In the genomic region with DNA sequence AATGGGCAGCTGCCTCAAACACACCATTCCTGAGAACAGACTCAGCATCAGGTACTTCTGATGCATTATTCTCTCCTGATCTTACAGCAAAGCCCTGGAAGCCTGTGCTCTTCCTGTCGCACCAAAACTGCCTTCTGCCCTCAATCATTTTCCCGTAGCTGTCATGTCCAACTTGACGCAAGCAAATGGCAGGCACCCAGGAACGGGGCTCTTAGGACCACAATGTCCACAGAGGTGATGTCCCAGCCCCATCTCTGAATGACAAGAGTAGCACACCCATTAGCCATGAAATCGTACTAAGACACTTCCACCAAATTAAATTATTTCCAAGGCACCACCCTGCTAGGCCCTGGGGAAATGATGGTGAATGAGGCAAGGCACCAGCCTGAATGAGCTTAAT, we compare ENCODE assay signal across 15 cellular contexts. TPM values are rescaled to one million over a fixed set of nuclear protein-coding genes. Genes with fewer than 3 reads are reported as not detected.
DNase-seq lines count a peak whose midpoint lies in the region; ATAC-seq and TF ChIP-seq lines count a peak whose summit lies in the region.
"Had no signal": no experiment of that assay in that cellular context is flagged by ENCODE, and none has a peak within 500 bp of the region (broad histone marks: within the 10 kb centered on the region; RNA-seq: fewer than 3 reads in every experiment).

No MANE protein-coding gene starts in this region.

- H2AK5ac ChIP-seq in trophoblast cell (ENCODE audit: low read length): no peak overlapping the region

- ATAC-seq in WTC11 (no peak), GM18519 (IDR thresholded peaks at IDR 0.05; ENCODE audit: low FRiP score, unreplicated experiment) (no peak)
- ATAC-seq: CD8-positive, alpha-beta T cell; GM12878 had no signal

- H3K79me2 ChIP-seq in trophoblast cell (ENCODE audit: control insufficient read depth, insufficient read depth, low read length, poor library complexity): peaks cover 4% of the 10 kb centered on the region

- H4K12ac ChIP-seq in trophoblast cell (ENCODE audit: low read depth, low read length): no peak overlapping the region

- no peak overlapping the region for H4K8ac ChIP-seq in trophoblast cell (ENCODE audit: low read depth, low read length)

- no peak overlapping the region for H3K4me3 ChIP-seq in trophoblast cell (ENCODE audit: low read depth, low read length)
- H3K4me3 ChIP-seq: BLaER1 treated with 17β-estradiol and CSF1 and Interleukin-3, amounts not matched to agents 10 nM and 100 nM; GM12878 had no signal

- no peaks in the 10 kb centered on the region for H3K27me3 ChIP-seq in trophoblast cell (ENCODE audit: insufficient read depth, low read length)
- H3K27me3 ChIP-seq: BLaER1 treated with 17β-estradiol and CSF1 and Interleukin-3, amounts not matched to agents 10 nM and 100 nM had no signal

- no peaks in the 10 kb centered on the region for H3K36me3 ChIP-seq in trophoblast cell (ENCODE audit: control insufficient read depth in 1 of 2, insufficient read depth in 2 of 2, low read length in 2 of 2)
- H3K36me3 ChIP-seq: BLaER1 treated with 17β-estradiol and CSF1 and Interleukin-3, amounts not matched to agents 10 nM and 100 nM had no signal

- peak overlapping the region; percentile 28; the same call in 1 of the 2 replicates for H3K27ac Mint-ChIP-seq in WTC11
- H3K27ac Mint-ChIP-seq: B cell; CD8-positive, alpha-beta T cell had no signal

- TF ChIP-seq CTCF in WTC11 (IDR thresholded peaks at IDR 0.05): no peak

- H3K14ac ChIP-seq in trophoblast cell (ENCODE audit: low read length): no peak overlapping the region

- no peak overlapping the region for H2BK5ac ChIP-seq in trophoblast cell (ENCODE audit: low read depth, low read length, poor library complexity)

- peaks cover 7% of the 10 kb centered on the region for H3K9me3 Mint-ChIP-seq in WTC11
- H3K9me3 Mint-ChIP-seq: CD8-positive, alpha-beta T cell had no signal

- peak overlapping the region; percentile 61 for H3K23ac ChIP-seq in trophoblast cell (ENCODE audit: low read length)

- no peak overlapping the region for H3K4me2 ChIP-seq in trophoblast cell (ENCODE audit: low read length)
- H3K4me2 ChIP-seq: BLaER1 treated with 17β-estradiol and CSF1 and Interleukin-3, amounts not matched to agents 10 nM and 100 nM had no signal

- H3K9me3 ChIP-seq in trophoblast cell (ENCODE audit: insufficient read depth, low read depth, low read length): no peaks in the 10 kb centered on the region

- H3K27me3 Mint-ChIP-seq in WTC11 (ENCODE audit: low read depth): no peaks in the 10 kb centered on the region; the same call in 1 of the 2 replicates
- H3K27me3 Mint-ChIP-seq: B cell had no signal

- no peak overlapping the region for H2BK12ac ChIP-seq in trophoblast cell (ENCODE audit: low read length)

- peaks cover 13% of the 10 kb centered on the region for H3K36me3 Mint-ChIP-seq in WTC11
- H3K36me3 Mint-ChIP-seq: CD8-positive, alpha-beta T cell had no signal

- CTCF ChIA-PET in WTC11 (lab: Charles Lee): interaction anchor here (0.9 to 2.4 kb wide), 3 partner anchors 21 to 82 kb away, joined by 3 to 7 read pairs (median 4); a partner anchor contains a TSS

- WGBS in trophoblast cell (ENCODE audit: extremely low coverage, insufficient coverage, insufficient read length): no CpG with 5 or more reads among the region's 5 CpGs

- peak overlapping the region; percentile 56 for H3K4ac ChIP-seq in trophoblast cell (ENCODE audit: low read depth, low read length)

- POLR2A ChIA-PET in WTC11 (lab: Charles Lee): interaction anchor here (1.3 kb wide), 1 partner anchor 47 kb away, joined by 4 read pairs; a partner anchor contains a TSS

- H2AFZ ChIP-seq in trophoblast cell (ENCODE audit: insufficient read depth, low read length, poor library complexity): no peak overlapping the region

- H4K91ac ChIP-seq in trophoblast cell (ENCODE audit: low read depth, low read length): no peak overlapping the region

- H3K4me1 ChIP-seq in trophoblast cell (ENCODE audit: control insufficient read depth in 1 of 2, insufficient read depth in 2 of 2, low read length in 2 of 2): peaks cover 0 to 8% of the 10 kb centered on the region in 2 experiments
- H3K4me1 ChIP-seq: BLaER1 treated with 17β-estradiol and CSF1 and Interleukin-3, amounts not matched to agents 10 nM and 100 nM had no signal

- peak; percentile 7 for DNase-seq in NCI-H2029 (lab: John Stamatoyannopoulos, UW)
- no peak for DNase-seq in NCI-H2029 treated with DMSO at 0.1 percent for 48 hours (lab: John Stamatoyannopoulos, UW)
- no peak for DNase-seq in WTC11 (ENCODE audit: low spot score)
- DNase-seq in trophoblast cell: no peak
- DNase-seq in stimulated activated CD8-positive, alpha-beta memory T cell treated with anti-CD3 and anti-CD28 coated beads, Interleukin-4, amount 100 ng/mL, for 48 hours: no peak
- no peak for DNase-seq in HUDEP-2 (lab: John Stamatoyannopoulos, UW; ENCODE audit: unreplicated experiment in 76 of 76)
- DNase-seq: 8988T; CD8-positive, alpha-beta T cell; DND-41; EL had no signal

- H3K4me1 Mint-ChIP-seq in WTC11: peaks cover 56% of the 10 kb centered on the region
- H3K4me1 Mint-ChIP-seq: B cell had no signal

- peaks cover 2% of the 10 kb centered on the region for H3K79me1 ChIP-seq in trophoblast cell (ENCODE audit: low read length)

- no peak overlapping the region for H2BK120ac ChIP-seq in trophoblast cell (ENCODE audit: insufficient read depth, low read length, poor library complexity)

- H3K9ac ChIP-seq in trophoblast cell (ENCODE audit: low read length): peak overlapping the region; percentile 4
- H3K9ac ChIP-seq: BLaER1 treated with 17β-estradiol and CSF1 and Interleukin-3, amounts not matched to agents 10 nM and 100 nM had no signal

- H3K18ac ChIP-seq in trophoblast cell (ENCODE audit: low read length): no peak overlapping the region

- H3K27ac ChIP-seq in trophoblast cell (ENCODE audit: low read depth, low read length): no peak overlapping the region
- H3K27ac ChIP-seq: BLaER1 treated with 17β-estradiol and CSF1 and Interleukin-3, amounts not matched to agents 10 nM and 100 nM had no signal

- H3K4me3 Mint-ChIP-seq in WTC11: no peak overlapping the region
- H3K4me3 Mint-ChIP-seq: B cell; CD8-positive, alpha-beta T cell; H9 had no signal

TF ChIP-seq in WTC11, 78 proteins besides CTCF, POLR2A, EP300 and RAD21 (continues in another document):
- no peak for TF ChIP-seq NR1H2 (CRISPR knock-in tag; IDR thresholded peaks at IDR 0.05)
- no peak for TF ChIP-seq TP53 (CRISPR knock-in tag; IDR thresholded peaks at IDR 0.05)
- TF ChIP-seq, protein P1, sequence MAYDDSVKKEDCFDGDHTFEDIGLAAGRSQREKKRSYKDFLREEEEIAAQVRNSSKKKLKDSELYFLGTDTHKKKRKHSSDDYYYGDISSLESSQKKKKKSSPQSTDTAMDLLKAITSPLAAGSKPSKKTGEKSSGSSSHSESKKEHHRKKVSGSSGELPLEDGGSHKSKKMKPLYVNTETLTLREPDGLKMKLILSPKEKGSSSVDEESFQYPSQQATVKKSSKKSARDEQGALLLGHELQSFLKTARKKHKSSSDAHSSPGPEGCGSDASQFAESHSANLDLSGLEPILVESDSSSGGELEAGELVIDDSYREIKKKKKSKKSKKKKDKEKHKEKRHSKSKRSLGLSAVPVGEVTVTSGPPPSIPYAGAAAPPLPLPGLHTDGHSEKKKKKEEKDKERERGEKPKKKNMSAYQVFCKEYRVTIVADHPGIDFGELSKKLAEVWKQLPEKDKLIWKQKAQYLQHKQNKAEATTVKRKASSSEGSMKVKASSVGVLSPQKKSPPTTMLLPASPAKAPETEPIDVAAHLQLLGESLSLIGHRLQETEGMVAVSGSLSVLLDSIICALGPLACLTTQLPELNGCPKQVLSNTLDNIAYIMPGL (CRISPR knock-in tag; IDR thresholded peaks at IDR 0.05): no peak
- TF ChIP-seq, protein P2, sequence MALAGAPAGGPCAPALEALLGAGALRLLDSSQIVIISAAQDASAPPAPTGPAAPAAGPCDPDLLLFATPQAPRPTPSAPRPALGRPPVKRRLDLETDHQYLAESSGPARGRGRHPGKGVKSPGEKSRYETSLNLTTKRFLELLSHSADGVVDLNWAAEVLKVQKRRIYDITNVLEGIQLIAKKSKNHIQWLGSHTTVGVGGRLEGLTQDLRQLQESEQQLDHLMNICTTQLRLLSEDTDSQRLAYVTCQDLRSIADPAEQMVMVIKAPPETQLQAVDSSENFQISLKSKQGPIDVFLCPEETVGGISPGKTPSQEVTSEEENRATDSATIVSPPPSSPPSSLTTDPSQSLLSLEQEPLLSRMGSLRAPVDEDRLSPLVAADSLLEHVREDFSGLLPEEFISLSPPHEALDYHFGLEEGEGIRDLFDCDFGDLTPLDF (CRISPR knock-in tag; IDR thresholded peaks at IDR 0.05): no peak
- TF ChIP-seq, protein P3, sequence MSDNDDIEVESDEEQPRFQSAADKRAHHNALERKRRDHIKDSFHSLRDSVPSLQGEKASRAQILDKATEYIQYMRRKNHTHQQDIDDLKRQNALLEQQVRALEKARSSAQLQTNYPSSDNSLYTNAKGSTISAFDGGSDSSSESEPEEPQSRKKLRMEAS (CRISPR knock-in tag; IDR thresholded peaks at IDR 0.05): no peak
- no peak for TF ChIP-seq NFE2L1 (CRISPR knock-in tag; IDR thresholded peaks at IDR 0.05)
- TF ChIP-seq EMX1 (CRISPR knock-in tag; IDR thresholded peaks at IDR 0.05): no peak
- TF ChIP-seq, protein P4, sequence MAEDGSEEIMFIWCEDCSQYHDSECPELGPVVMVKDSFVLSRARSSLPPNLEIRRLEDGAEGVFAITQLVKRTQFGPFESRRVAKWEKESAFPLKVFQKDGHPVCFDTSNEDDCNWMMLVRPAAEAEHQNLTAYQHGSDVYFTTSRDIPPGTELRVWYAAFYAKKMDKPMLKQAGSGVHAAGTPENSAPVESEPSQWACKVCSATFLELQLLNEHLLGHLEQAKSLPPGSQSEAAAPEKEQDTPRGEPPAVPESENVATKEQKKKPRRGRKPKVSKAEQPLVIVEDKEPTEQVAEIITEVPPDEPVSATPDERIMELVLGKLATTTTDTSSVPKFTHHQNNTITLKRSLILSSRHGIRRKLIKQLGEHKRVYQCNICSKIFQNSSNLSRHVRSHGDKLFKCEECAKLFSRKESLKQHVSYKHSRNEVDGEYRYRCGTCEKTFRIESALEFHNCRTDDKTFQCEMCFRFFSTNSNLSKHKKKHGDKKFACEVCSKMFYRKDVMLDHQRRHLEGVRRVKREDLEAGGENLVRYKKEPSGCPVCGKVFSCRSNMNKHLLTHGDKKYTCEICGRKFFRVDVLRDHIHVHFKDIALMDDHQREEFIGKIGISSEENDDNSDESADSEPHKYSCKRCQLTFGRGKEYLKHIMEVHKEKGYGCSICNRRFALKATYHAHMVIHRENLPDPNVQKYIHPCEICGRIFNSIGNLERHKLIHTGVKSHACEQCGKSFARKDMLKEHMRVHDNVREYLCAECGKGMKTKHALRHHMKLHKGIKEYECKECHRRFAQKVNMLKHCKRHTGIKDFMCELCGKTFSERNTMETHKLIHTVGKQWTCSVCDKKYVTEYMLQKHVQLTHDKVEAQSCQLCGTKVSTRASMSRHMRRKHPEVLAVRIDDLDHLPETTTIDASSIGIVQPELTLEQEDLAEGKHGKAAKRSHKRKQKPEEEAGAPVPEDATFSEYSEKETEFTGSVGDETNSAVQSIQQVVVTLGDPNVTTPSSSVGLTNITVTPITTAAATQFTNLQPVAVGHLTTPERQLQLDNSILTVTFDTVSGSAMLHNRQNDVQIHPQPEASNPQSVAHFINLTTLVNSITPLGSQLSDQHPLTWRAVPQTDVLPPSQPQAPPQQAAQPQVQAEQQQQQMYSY (CRISPR knock-in tag; IDR thresholded peaks at IDR 0.05): no peak

RNA-seq across cellular contexts. Expression of a gene that starts 47.1 kb away (rescaled TPM):
- 83.3 to 88.4 TPM (median 86.4 TPM) in 3 replicates for total RNA-seq in WTC11 (2021)
- 40.3 and 40.4 TPM in 2 replicates for polyA plus RNA-seq in trophoblast cell (2013)
- total RNA-seq: B cell; CD8-positive, alpha-beta T cell had no signal
